29 cellular contexts compared by ENCODE assay signal in the genomic region with DNA sequence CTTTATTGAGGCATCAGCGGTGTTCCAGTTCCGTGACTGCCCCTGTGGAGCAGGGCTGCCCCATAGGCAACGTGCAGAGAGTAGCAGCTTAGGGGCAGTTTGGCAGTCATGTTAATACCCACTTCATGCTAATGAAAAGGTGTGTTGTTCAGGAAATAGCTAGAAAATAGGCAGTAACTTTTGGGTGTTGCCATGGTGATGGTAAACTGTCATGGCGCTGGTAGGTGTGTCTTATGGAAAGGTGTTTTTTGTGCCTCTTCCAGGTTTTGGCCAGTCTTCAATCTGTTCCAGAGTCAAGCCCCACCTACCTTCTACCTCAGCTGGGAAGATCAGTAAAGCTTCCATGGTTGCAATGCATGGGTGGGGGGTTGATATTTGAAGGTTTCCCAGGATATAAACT.
"Had no signal": no experiment of that assay in that cellular context is flagged by ENCODE, and none has a peak within 500 bp of the region (broad histone marks: within the 10 kb centered on the region; RNA-seq: fewer than 3 reads in every experiment).

No MANE protein-coding gene starts in this region.

- H3K9me3 ChIP-seq: left lung, lower lobe of right lung, neutrophil, right atrium auricular region, stomach, thoracic aorta, tibial artery, upper lobe of right lung had no signal

- H3K27ac ChIP-seq: left lung, lower lobe of right lung, neural progenitor cell, neutrophil, right atrium auricular region, skin epidermis, stomach, thoracic aorta, tibial artery, upper lobe of right lung had no signal

- FAIRE-seq: islet of Langerhans, kidney, urothelium cell line had no signal

- H3K4me2 ChIP-seq: neural progenitor cell had no signal

- H3K36me3 Mint-ChIP-seq: immature natural killer cell; mesothelial cell of epicardium; naive B cell; natural killer cell; neural progenitor cell; stimulated activated naive B cell treated with anti-CD40 and anti-IgM and Interleukin-4, amounts not matched to agents 10 μg/mL and 1 μg/mL and 100 μg/mL, for 72 hours had no signal

- H3K36me3 ChIP-seq: left lung, lower lobe of right lung, neural progenitor cell, neutrophil, right atrium auricular region, stomach, thoracic aorta, tibial artery, upper lobe of right lung had no signal

- H3K9ac ChIP-seq: neural progenitor cell had no signal

- H3K4me1 ChIP-seq: left lung, lower lobe of right lung, neural progenitor cell, right atrium auricular region, stomach, tibial artery, upper lobe of right lung had no signal

- H3K27me3 ChIP-seq: neural progenitor cell, right atrium auricular region had no signal

- H3K4me3 Mint-ChIP-seq: immature natural killer cell; mesothelial cell of epicardium; natural killer cell; nephron progenitor cell; neural progenitor cell; stimulated activated naive B cell treated with anti-CD40 and anti-IgM and Interleukin-4, amounts not matched to agents 10 μg/mL and 1 μg/mL and 100 μg/mL, for 72 hours had no signal

- ATAC-seq: left colon; left lung; lower lobe of right lung; natural killer cell; sciatic nerve; stimulated activated naive B cell treated with anti-CD40 and anti-IgM and Interleukin-4, amounts not matched to agents 10 μg/mL and 1 μg/mL and 100 μg/mL, for 72 hours; stimulated activated naive CD8-positive, alpha-beta T cell treated with anti-CD3 and anti-CD28 coated beads, Interleukin-15, Interleukin-2, amounts not matched to agents 100 U/mL and 50 U/mL, for 24 hours; upper lobe of right lung had no signal

- H3K4me3 ChIP-seq: left lung, lower lobe of right lung, neural progenitor cell, right atrium auricular region, skin epidermis, stomach, thoracic aorta, tibial artery, upper lobe of right lung had no signal

- H3K4me1 Mint-ChIP-seq: immature natural killer cell; mesothelial cell of epicardium; naive B cell; natural killer cell; nephron progenitor cell; neural progenitor cell; stimulated activated naive B cell treated with anti-CD40 and anti-IgM and Interleukin-4, amounts not matched to agents 10 μg/mL and 1 μg/mL and 100 μg/mL, for 72 hours had no signal

- H2AFZ ChIP-seq: neural progenitor cell had no signal

- H3K27ac Mint-ChIP-seq: immature natural killer cell; mesothelial cell of epicardium; natural killer cell; nephron progenitor cell; neural progenitor cell; progenitor cell of endocrine pancreas; stimulated activated naive B cell treated with anti-CD40 and anti-IgM and Interleukin-4, amounts not matched to agents 10 μg/mL and 1 μg/mL and 100 μg/mL, for 72 hours had no signal

- DNase-seq: hippocampal formation; immature natural killer cell; kidney; left colon; left lung; lower lobe of right lung; naive B cell; natural killer cell; nephron progenitor cell; occipital lobe; stimulated activated CD4-positive, alpha-beta T cell treated with anti-CD3 and anti-CD28 coated beads, Interleukin-12 subunit alpha, Interleukin-12 subunit beta, amount 100 ng/mL, for 4 hours; stimulated activated CD4-positive, alpha-beta T cell treated with anti-CD3 and anti-CD28 coated beads, Interleukin-15, amount 100 ng/mL, for 24 hours; stimulated activated CD4-positive, alpha-beta T cell treated with anti-CD3 and anti-CD28 coated beads, Interleukin-2, amount 100 ng/mL, for 24 hours; stimulated activated CD4-positive, alpha-beta T cell treated with anti-CD3 and anti-CD28 coated beads, Interleukin-4, amount 100 ng/mL, for 1 hour; stimulated activated naive B cell treated with anti-CD40 and anti-IgM and Interleukin-4, amounts not matched to agents 10 μg/mL and 1 μg/mL and 100 μg/mL, for 72 hours; stimulated activated naive CD8-positive, alpha-beta T cell treated with anti-CD3 and anti-CD28 coated beads, Interleukin-15, Interleukin-2, amounts not matched to agents 100 U/mL and 50 U/mL, for 24 hours; stomach; tibial artery; upper lobe of right lung had no signal

- H3K9me3 Mint-ChIP-seq: mesothelial cell of epicardium, natural killer cell, nephron progenitor cell, neural progenitor cell had no signal
